8 cellular contexts compared by ENCODE assay signal in genomic region chr2:202375611-202376408, GRCh38. TPM values are rescaled to one million over a fixed set of nuclear protein-coding genes. Genes with fewer than 3 reads are reported as not detected.
DNase-seq lines count a peak whose midpoint lies in the region; ATAC-seq and TF ChIP-seq lines count a peak whose summit lies in the region.

Gene BMPR2, plus strand, starts transcription at chr2:202376327. Its CDS starts 1,148 bp downstream, at chr2:202377475.

- peak within 1 kb of the TSS; percentile 45; the same call in 2 of the 3 replicates for H2BK15ac ChIP-seq in IMR-90 (ENCODE audit: low read depth, low read length)

- no peaks in the 10 kb centered on the region for H3K27me3 ChIP-seq in IMR-90 (ENCODE audit: control insufficient read depth, insufficient read depth, low read length)
- H3K27me3 ChIP-seq in esophagus (ENCODE audit: control insufficient read depth in 1 of 2, insufficient read depth in 2 of 2, low read length in 2 of 2): no peaks in the 10 kb centered on the region
- no peaks in the 10 kb centered on the region for H3K27me3 ChIP-seq in mucosa of stomach (ENCODE audit: control insufficient read depth, insufficient read depth, low read length)

- in situ Hi-C loops in IMR-90 (cut with MboI; ENCODE audit: low sequenced_read_pairs): no loop called here

- peaks cover 0 to 15% of the 10 kb centered on the region in 2 experiments; a peak in 2 of 4 replicates for H3K79me1 ChIP-seq in IMR-90 (ENCODE audit: low read depth in 1 of 2, low read length in 2 of 2)

- peak within 1 kb of the TSS; percentile 78 to 90 for H4K8ac ChIP-seq in IMR-90 (ENCODE audit: low read depth in 2 of 2, low read length in 2 of 2)

- H2BK5ac ChIP-seq in IMR-90 (ENCODE audit: low read depth, low read length, poor library complexity, severe bottlenecking): peak within 1 kb of the TSS; percentile 92

- peak; percentile 94 for TF ChIP-seq POLR2A in IMR-90 (IDR thresholded peaks at IDR 0.05; ENCODE audit: low read depth, low read length)

- H4K91ac ChIP-seq in IMR-90 (ENCODE audit: insufficient read depth, low read depth, low read length): peak within 1 kb of the TSS; percentile 93

- H2AK9ac ChIP-seq in IMR-90 (replicated peaks; ENCODE audit: low read depth, low read length, poor library complexity): peak within 1 kb of the TSS; percentile 98

- H3K27ac ChIP-seq in IMR-90 (ENCODE audit: insufficient read depth, low read length): peak within 1 kb of the TSS; percentile 95
- peak within 1 kb of the TSS; percentile 92 to 97 for H3K27ac ChIP-seq in esophagus (ENCODE audit: low read depth in 2 of 2, low read length in 1 of 2)

- 1% methylated on average over 18 of the region's 70 CpGs; no CpG with 5 or more reads in 1 of the 2 experiments for WGBS in IMR-90 (ENCODE audit: extremely low coverage in 2 of 2, insufficient read length in 1 of 2), 2 experiments
- 0% methylated on average over 64 to 70 of the region's 70 CpGs for WGBS in esophagus, 2 donors

- peak within 1 kb of the TSS; percentile 86 for H3K4me2 ChIP-seq in IMR-90 (ENCODE audit: low read depth, low read length)

- peak within 1 kb of the TSS; percentile 35 for H2BK20ac ChIP-seq in IMR-90 (ENCODE audit: low read depth, low read length)

- CTCF ChIA-PET in IMR-90 (lab: Yijun Ruan, JAX): interaction anchor here (0.6 kb wide), 1 partner anchor 164 kb away, joined by 4 read pairs; no protein-coding TSS in a partner anchor

- peaks cover 34% of the 10 kb centered on the region for H4K20me1 ChIP-seq in IMR-90 (ENCODE audit: insufficient read depth, low read length)

- peak within 1 kb of the TSS; percentile 96 for H3K9ac ChIP-seq in IMR-90 (ENCODE audit: low read depth, low read length)
- peak within 1 kb of the TSS; percentile 91 for H3K9ac ChIP-seq in mucosa of stomach (ENCODE audit: low read length)

- H3K4me1 Mint-ChIP-seq in activated T-cell treated with anti-CD3 and anti-CD28 coated beads, Interleukin-2, amount 50 U/mL, for 24 hours (ENCODE audit: low read depth): peaks cover 32% of the 10 kb centered on the region

- no peaks in the 10 kb centered on the region for H3K9me3 ChIP-seq in IMR-90 (ENCODE audit: control insufficient read depth, insufficient read depth, low read length)
- no peaks in the 10 kb centered on the region for H3K9me3 ChIP-seq in esophagus (ENCODE audit: control insufficient read depth in 2 of 2, insufficient read depth in 1 of 2, low read depth in 1 of 2, low read length in 1 of 2)
- no peaks in the 10 kb centered on the region for H3K9me3 ChIP-seq in mucosa of stomach (ENCODE audit: control insufficient read depth, low read length)

- no peak for TF ChIP-seq RAD21 in IMR-90 (IDR thresholded peaks at IDR 0.05; ENCODE audit: low read length)

- no peaks in the 10 kb centered on the region for H3K4me1 ChIP-seq in IMR-90 (ENCODE audit: control insufficient read depth, insufficient read depth, low read length)
- peaks cover 0 to 2% of the 10 kb centered on the region in 2 donors for H3K4me1 ChIP-seq in esophagus (ENCODE audit: control insufficient read depth in 2 of 2, insufficient read depth in 2 of 2, low read length in 1 of 2)
- no peaks in the 10 kb centered on the region for H3K4me1 ChIP-seq in mucosa of stomach (ENCODE audit: control insufficient read depth, insufficient read depth, low read length)

- H3K36me3 ChIP-seq in IMR-90 (ENCODE audit: control insufficient read depth, insufficient read depth, low read length): no peaks in the 10 kb centered on the region
- H3K36me3 ChIP-seq in esophagus (ENCODE audit: control insufficient read depth in 2 of 2, insufficient read depth in 2 of 2, low read length in 1 of 2): no peaks in the 10 kb centered on the region
- H3K36me3 ChIP-seq in mucosa of stomach (ENCODE audit: control insufficient read depth, insufficient read depth, low read length): no peaks in the 10 kb centered on the region

- BruUV-seq in IMR-90 (replicated peaks; lab: Mats Ljungman, UMichigan): TSS peak; percentile 72

- peak within 1 kb of the TSS; percentile 94 for H2AFZ ChIP-seq in IMR-90 (replicated peaks; ENCODE audit: low read length, poor library complexity)

- POLR2A ChIA-PET in IMR-90 (lab: Charles Lee; ENCODE audit: unreplicated experiment): interaction anchor here (0.6 kb wide), 3 partner anchors 8 to 556 kb away, joined by 3 to 12 read pairs (median 4); no protein-coding TSS in a partner anchor

- H3K4me3 ChIP-seq in IMR-90 (ENCODE audit: insufficient read depth, low read depth, low read length): peak within 1 kb of the TSS; percentile 100
- peak within 1 kb of the TSS; percentile 84 to 98 for H3K4me3 ChIP-seq in esophagus (ENCODE audit: low read depth in 1 of 2, low read length in 2 of 2)
- peak within 1 kb of the TSS; percentile 72 for H3K4me3 ChIP-seq in mucosa of stomach (ENCODE audit: low read length)

- peak within 1 kb of the TSS; percentile 94 for H4K5ac ChIP-seq in IMR-90 (ENCODE audit: low read depth, low read length)

- peak; percentile 59 for ATAC-seq in GM21528 (IDR thresholded peaks at IDR 0.05; ENCODE audit: low FRiP score, unreplicated experiment)
- peak; percentile 80 for ATAC-seq in IMR-90 (ENCODE audit: low read depth)

- H3K27ac Mint-ChIP-seq in activated T-cell treated with anti-CD3 and anti-CD28 coated beads, Interleukin-2, amount 50 U/mL, for 24 hours: peak within 1 kb of the TSS; percentile 92

- peak within 1 kb of the TSS; percentile 98 for H3K56ac ChIP-seq in IMR-90 (ENCODE audit: extremely low read depth, insufficient read depth, low read length)

- no peaks in the 10 kb centered on the region for H3K9me1 ChIP-seq in IMR-90 (ENCODE audit: insufficient read depth, low read length)

- dilution Hi-C loops in IMR-90 (cut with HindIII; ENCODE audit: low sequenced_read_pairs, unreplicated experiment): no loop called here

- peak within 1 kb of the TSS; percentile 73 for H2AK5ac ChIP-seq in IMR-90 (ENCODE audit: low read depth, low read length)

- peak within 1 kb of the TSS; percentile 90 for H2BK120ac ChIP-seq in IMR-90 (ENCODE audit: low read depth, low read length)

- H3K14ac ChIP-seq in IMR-90 (replicated peaks; ENCODE audit: low read depth, low read length): peak within 1 kb of the TSS; percentile 99

- no peaks in the 10 kb centered on the region for H3K27me3 Mint-ChIP-seq in activated T-cell treated with anti-CD3 and anti-CD28 coated beads, Interleukin-2, amount 50 U/mL, for 24 hours

- peak; percentile 94 for DNase-seq in DMS 273 (lab: John Stamatoyannopoulos, UW; ENCODE audit: unreplicated experiment)
- peak; percentile 81 for DNase-seq in IMR-90
- peak; percentile 43 for DNase-seq in OCI-M2 (lab: John Stamatoyannopoulos, UW; ENCODE audit: unreplicated experiment)
- peak; percentile 91 for DNase-seq in activated T-cell treated with anti-CD3 and anti-CD28 coated beads, Interleukin-2, amount 50 U/mL, for 24 hours
- DNase-seq in stimulated activated CD8-positive, alpha-beta memory T cell treated with anti-CD3 and anti-CD28 coated beads, Interleukin-4, amount 100 ng/mL, for 48 hours: peak; percentile 89

- TF ChIP-seq CTCF in IMR-90 (conservative IDR thresholded peaks at IDR 0.05; ENCODE audit: low read depth, low read length): no peak

- peaks cover 13% of the 10 kb centered on the region for H3K36me3 Mint-ChIP-seq in activated T-cell treated with anti-CD3 and anti-CD28 coated beads, Interleukin-2, amount 50 U/mL, for 24 hours (ENCODE audit: low read depth)

- peak within 1 kb of the TSS; percentile 97 for H3K4me3 Mint-ChIP-seq in activated T-cell treated with anti-CD3 and anti-CD28 coated beads, Interleukin-2, amount 50 U/mL, for 24 hours

- peak within 1 kb of the TSS; percentile 96 for H3K18ac ChIP-seq in IMR-90 (ENCODE audit: low read depth, low read length)

- H3K23ac ChIP-seq in IMR-90 (ENCODE audit: low read depth, low read length): peak within 1 kb of the TSS; percentile 100

- intact Hi-C loops in IMR-90 (cut with micrococcal nuclease): loop anchor here (1.0 to 10.0 kb wide), 8 partner anchors 51 to 341 kb away; partner anchors contain the start of gene FZD7

- no peaks in the 10 kb centered on the region for H3K9me3 Mint-ChIP-seq in activated T-cell treated with anti-CD3 and anti-CD28 coated beads, Interleukin-2, amount 50 U/mL, for 24 hours

- peak within 1 kb of the TSS; percentile 98 for H3K4ac ChIP-seq in IMR-90 (ENCODE audit: low read depth, low read length)

TF ChIP-seq in IMR-90, 13 proteins besides CTCF, POLR2A, EP300 and RAD21 (continues in another document):
- TF ChIP-seq CEBPB (IDR thresholded peaks at IDR 0.05; ENCODE audit: low read depth, low read length) (no peak), SMC3 (IDR thresholded peaks at IDR 0.05; ENCODE audit: low read depth, low read length) (no peak), FOS (IDR thresholded peaks at IDR 0.05; ENCODE audit: low read depth, low read length) (no peak), CHD1 (IDR thresholded peaks at IDR 0.05; ENCODE audit: low read depth, low read length) (no peak), USF2 (IDR thresholded peaks at IDR 0.05; ENCODE audit: low read depth, low read length) (no peak), MAFK (IDR thresholded peaks at IDR 0.05; ENCODE audit: low read depth, low read length) (no peak; the same call in 1 of the 2 replicates), RCOR1 (IDR thresholded peaks at IDR 0.05; ENCODE audit: insufficient replicate concordance, low read length) (no peak), ELK1 (IDR thresholded peaks at IDR 0.05; ENCODE audit: borderline replicate concordance, low read depth, low read length) (no peak), NFE2L2 (IDR thresholded peaks at IDR 0.05; ENCODE audit: low read depth, low read length) (no peak), MXI1 (IDR thresholded peaks at IDR 0.05; ENCODE audit: borderline replicate concordance, low read depth, low read length) (peak; percentile 45; the same call in 1 of the 2 replicates)

RNA-seq across cellular contexts. Expression of gene BMPR2, which starts in this region (rescaled TPM):
- total RNA-seq in IMR-90 (2012; rRNA removed): 30.1 and 34.7 TPM in 2 replicates
- polyA plus RNA-seq in IMR-90 (2012; rRNA removed): 15.7 and 17.0 TPM in 2 replicates
- polyA plus RNA-seq in IMR-90 (2012; cell fraction: cytosol; rRNA removed): 4.2 and 4.9 TPM in 2 replicates
- polyA plus RNA-seq in IMR-90 (2012; cell fraction: nucleus; rRNA removed; ENCODE audit: low replicate concordance): 1.8 and 13.4 TPM in 2 replicates
- 1 to 10 TPM; 4.7 to 5.2 TPM for polyA plus RNA-seq in esophagus

Comparison
In these comparisons a context has a peak if more than half of its experiments do, and no peak if none do; other contexts are left out.
1. Peak in every context shown above with its lines: DNase-seq, ATAC-seq, H3K4me3 ChIP-seq and H3K27ac ChIP-seq.
2. DNase-seq: peak in every context shown above with its lines; median percentile 94 in DMS 273; 91 in activated T-cell treated with anti-CD3 and anti-CD28 coated beads, Interleukin-2, amount 50 U/mL, for 24 hours; 89 in stimulated activated CD8-positive, alpha-beta memory T cell treated with anti-CD3 and anti-CD28 coated beads, Interleukin-4, amount 100 ng/mL, for 48 hours; 81 in IMR-90; 43 in OCI-M2.